In genomic region chr1:8370928-8371327, GRCh38 we compare ENCODE assay signal across 10 cellular contexts. TPM values are rescaled to one million over a fixed set of nuclear protein-coding genes. Genes with fewer than 3 reads are reported as not detected.
A peak's percentile ranks its signal among the peaks of the same experiment; 100 is the strongest.
DNase-seq lines count a peak whose midpoint lies in the region; TF ChIP-seq lines count a peak whose summit lies in the region.
"Had no signal": no experiment of that assay in that cellular context is flagged by ENCODE, and none has a peak within 500 bp of the region (broad histone marks: within the 10 kb centered on the region; RNA-seq: fewer than 3 reads in every experiment).

No MANE protein-coding gene starts in this region.

- H3K27ac ChIP-seq in SJSA1, result 0 out of 2 replicates have a peak overlapping the region, but pooled peaks have one; percentile 9
- H3K27ac ChIP-seq in cardiac muscle cell, result peak overlapping the region; percentile 93

- H3K27me3 ChIP-seq in SJSA1 (replicated peaks) (no peaks in the 10 kb centered on the region), cardiac muscle cell (no peaks in the 10 kb centered on the region), BE2C (no peaks in the 10 kb centered on the region)
- H3K27me3 ChIP-seq: ovary had no signal

- H3K36me3 ChIP-seq in SJSA1, result peaks cover 9% of the 10 kb centered on the region
- no peaks in the 10 kb centered on the region for H3K36me3 ChIP-seq in cardiac muscle cell
- no peaks in the 10 kb centered on the region for H3K36me3 ChIP-seq in BE2C
- H3K36me3 ChIP-seq: ovary had no signal

- DNase-seq in EH (ENCODE audit: low read depth) (peak; percentile 67), SJSA1 (ENCODE audit: low read depth in 1 of 2, low spot score in 2 of 2) (no peak), cardiac muscle cell (ENCODE audit: low read depth in 1 of 2, low spot score in 1 of 2) (peak in 1 of 2 donors; percentile 51), pons (ENCODE audit: low spot score) (peak; percentile 79), SKM-1 treated with dmso at 0.1 percent for 144 hours (lab: John Stamatoyannopoulos, UW; ENCODE audit: unreplicated experiment) (no peak), BE2C (no peak), NCI-H774 (lab: John Stamatoyannopoulos, UW) (no peak), RKO (ENCODE audit: low spot score) (no peak)
- DNase-seq: EL had no signal

- no peak overlapping the region for H3K4me3 ChIP-seq in SJSA1
- no peak overlapping the region for H3K4me3 ChIP-seq in cardiac muscle cell
- no peak overlapping the region for H3K4me3 ChIP-seq in BE2C (ENCODE audit: low read depth, low read length)
- H3K4me3 ChIP-seq: ovary had no signal

- TF ChIP-seq CTCF in cardiac muscle cell (IDR thresholded peaks at IDR 0.05; ENCODE audit: low read depth, low read length), result no peak
- TF ChIP-seq CTCF in BE2C (IDR thresholded peaks at IDR 0.05; ENCODE audit: low read depth, low read length), result no peak

- H3K4me1 ChIP-seq in SJSA1 (replicated peaks) (peaks cover 56% of the 10 kb centered on the region), cardiac muscle cell (ENCODE audit: low read depth) (peaks cover 78% of the 10 kb centered on the region), BE2C (peaks cover 7% of the 10 kb centered on the region; the same call in 1 of the 2 replicates)

- H3K9me3 ChIP-seq in SJSA1 (replicated peaks) (no peaks in the 10 kb centered on the region), cardiac muscle cell (ENCODE audit: low read depth) (no peaks in the 10 kb centered on the region), BE2C (no peaks in the 10 kb centered on the region)
- H3K9me3 ChIP-seq: ovary had no signal

RNA-seq across cellular contexts. Expression of gene SLC45A1, which starts 53.0 kb away (rescaled TPM):
- total RNA-seq in SJSA1 (2014; rRNA removed; shearing (Covaris generic)), result 0.44 and 2.5 TPM in 2 replicates
- total RNA-seq in cardiac muscle cell, result 0.28 and 0.42 TPM in 2 replicates
- polyA plus RNA-seq in cardiac muscle cell, result 0.34 and 0.79 TPM in 2 replicates
- polyA plus RNA-seq in BE2C (2012; ENCODE audit: insufficient read depth, insufficient read length, low read depth), result 0.96 TPM

Comparison
In these comparisons a context has a peak if more than half of its experiments do, and no peak if none do; other contexts are left out.
1. DNase-seq: peak in EH (single experiment) and pons (single experiment); none in SJSA1 (0 of 2), SKM-1 treated with dmso at 0.1 percent for 144 hours (single experiment), BE2C (single experiment), NCI-H774 (single experiment) and RKO (single experiment).